1 cellular context compared by ENCODE assay signal in the genomic region with DNA sequence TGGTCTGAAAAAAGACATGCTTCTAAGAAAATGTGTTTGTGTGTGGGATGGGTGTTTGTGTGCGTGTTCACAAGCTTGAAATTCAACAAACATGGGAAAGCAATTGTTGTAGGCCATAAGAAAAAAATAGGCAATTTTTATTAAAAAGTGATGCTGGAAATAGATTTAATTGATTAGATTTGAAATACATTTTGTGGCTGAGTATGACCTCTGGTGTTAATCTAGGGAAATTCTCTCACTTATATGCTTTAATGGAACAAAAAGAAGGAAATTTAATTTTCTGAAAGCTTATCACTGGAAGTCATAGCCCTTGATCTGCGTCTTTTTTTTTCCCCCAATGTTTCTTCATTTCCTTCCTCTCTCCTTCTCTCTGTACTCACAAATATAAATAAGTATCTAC.
TF ChIP-seq lines count a peak whose summit lies in the region.

No MANE protein-coding gene starts in this region.

TF ChIP-seq in GM12878, 131 proteins besides CTCF, POLR2A, EP300 and RAD21:
- TF ChIP-seq, protein P1, sequence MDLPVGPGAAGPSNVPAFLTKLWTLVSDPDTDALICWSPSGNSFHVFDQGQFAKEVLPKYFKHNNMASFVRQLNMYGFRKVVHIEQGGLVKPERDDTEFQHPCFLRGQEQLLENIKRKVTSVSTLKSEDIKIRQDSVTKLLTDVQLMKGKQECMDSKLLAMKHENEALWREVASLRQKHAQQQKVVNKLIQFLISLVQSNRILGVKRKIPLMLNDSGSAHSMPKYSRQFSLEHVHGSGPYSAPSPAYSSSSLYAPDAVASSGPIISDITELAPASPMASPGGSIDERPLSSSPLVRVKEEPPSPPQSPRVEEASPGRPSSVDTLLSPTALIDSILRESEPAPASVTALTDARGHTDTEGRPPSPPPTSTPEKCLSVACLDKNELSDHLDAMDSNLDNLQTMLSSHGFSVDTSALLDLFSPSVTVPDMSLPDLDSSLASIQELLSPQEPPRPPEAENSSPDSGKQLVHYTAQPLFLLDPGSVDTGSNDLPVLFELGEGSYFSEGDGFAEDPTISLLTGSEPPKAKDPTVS (IDR thresholded peaks at IDR 0.05; ENCODE audit: low read depth, low read length) = no peak
- no peak for TF ChIP-seq MEF2B (IDR thresholded peaks at IDR 0.05; ENCODE audit: partially characterized antibody, poor library complexity, severe bottlenecking)
- no peak for TF ChIP-seq CREB1 (IDR thresholded peaks at IDR 0.05; ENCODE audit: low read depth)
- no peak for TF ChIP-seq TCF3 (IDR thresholded peaks at IDR 0.05; ENCODE audit: borderline replicate concordance, insufficient read depth, low read depth, low read length)
- TF ChIP-seq ZZZ3 (IDR thresholded peaks at IDR 0.05; ENCODE audit: control insufficient read depth, insufficient read length, low read depth) = no peak
- no peak for TF ChIP-seq SIX5 (IDR thresholded peaks at IDR 0.05; ENCODE audit: low read depth, low read length, severe bottlenecking)
- no peak for TF ChIP-seq JUNB (IDR thresholded peaks at IDR 0.05)
- TF ChIP-seq FOXM1 (IDR thresholded peaks at IDR 0.05; ENCODE audit: low read depth, low read length) = no peak
- no peak for TF ChIP-seq ATF7 (IDR thresholded peaks at IDR 0.05; ENCODE audit: low read depth)
- no peak for TF ChIP-seq ZNF274 (IDR thresholded peaks at IDR 0.05; ENCODE audit: insufficient read depth, insufficient read length)
- no peak for TF ChIP-seq BACH1 (IDR thresholded peaks at IDR 0.05; ENCODE audit: borderline replicate concordance)
- TF ChIP-seq, protein P2, sequence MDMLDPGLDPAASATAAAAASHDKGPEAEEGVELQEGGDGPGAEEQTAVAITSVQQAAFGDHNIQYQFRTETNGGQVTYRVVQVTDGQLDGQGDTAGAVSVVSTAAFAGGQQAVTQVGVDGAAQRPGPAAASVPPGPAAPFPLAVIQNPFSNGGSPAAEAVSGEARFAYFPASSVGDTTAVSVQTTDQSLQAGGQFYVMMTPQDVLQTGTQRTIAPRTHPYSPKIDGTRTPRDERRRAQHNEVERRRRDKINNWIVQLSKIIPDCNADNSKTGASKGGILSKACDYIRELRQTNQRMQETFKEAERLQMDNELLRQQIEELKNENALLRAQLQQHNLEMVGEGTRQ (IDR thresholded peaks at IDR 0.05; ENCODE audit: borderline replicate concordance, low read depth, low read length) = no peak
- no peak for TF ChIP-seq TBL1XR1 (IDR thresholded peaks at IDR 0.05; ENCODE audit: low read depth, low read length)
- TF ChIP-seq ZNF217 (IDR thresholded peaks at IDR 0.05) = no peak
- TF ChIP-seq RUNX3 (IDR thresholded peaks at IDR 0.05; ENCODE audit: low read length) = no peak
